In the genomic region with DNA sequence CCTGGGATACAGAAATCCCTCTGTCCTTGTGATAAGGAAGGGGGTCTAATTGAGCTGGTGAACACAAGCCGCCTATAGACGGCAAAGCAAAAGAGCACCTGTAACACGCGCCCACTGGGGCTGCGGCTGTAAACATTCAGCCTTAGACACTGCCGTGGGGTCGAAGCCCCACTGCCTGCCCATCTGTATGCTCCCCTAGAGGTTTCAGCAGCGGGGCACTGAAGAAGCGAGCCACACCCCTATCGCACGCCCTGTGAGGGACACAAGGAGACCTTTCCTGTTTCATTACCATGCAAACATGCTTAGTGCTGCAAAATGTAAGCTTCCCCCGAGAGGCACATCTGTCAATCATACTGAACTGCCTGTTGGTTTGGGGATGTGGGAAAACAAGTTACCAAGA, we compare ENCODE assay signal across 12 cellular contexts.
A peak's percentile ranks its signal among the peaks of the same experiment; 100 is the strongest.
DNase-seq lines count a peak whose midpoint lies in the region; ATAC-seq and TF ChIP-seq lines count a peak whose summit lies in the region.
"Had no signal": no experiment of that assay in that cellular context is flagged by ENCODE, and none has a peak within 500 bp of the region (broad histone marks: within the 10 kb centered on the region; RNA-seq: fewer than 3 reads in every experiment).

No MANE protein-coding gene starts in this region.

- H3K9me3 Mint-ChIP-seq in activated CD4-positive, alpha-beta T cell treated with anti-CD3 and anti-CD28 coated beads for 36 hours (ENCODE audit: low read depth) = peaks cover 6% of the 10 kb centered on the region
- H3K9me3 Mint-ChIP-seq in WTC11 (peaks cover 11% of the 10 kb centered on the region), endodermal cell (peaks cover 2% of the 10 kb centered on the region)

- no peak overlapping the region for H3K4me2 ChIP-seq in mesenchymal stem cell (ENCODE audit: low read length, poor library complexity, severe bottlenecking)

- H2BK5ac ChIP-seq in mesenchymal stem cell (ENCODE audit: low read depth, low read length, poor library complexity, severe bottlenecking) = no peak overlapping the region

- peak overlapping the region; percentile 12 for H2BK15ac ChIP-seq in mesenchymal stem cell (ENCODE audit: low read depth, poor library complexity, severe bottlenecking)

- peak overlapping the region; percentile 4 to 49 for H2BK12ac ChIP-seq in mesenchymal stem cell (ENCODE audit: low read length in 2 of 2)

- no peak overlapping the region for H4K91ac ChIP-seq in mesenchymal stem cell (ENCODE audit: low read length)

- H3K27ac Mint-ChIP-seq in activated CD4-positive, alpha-beta T cell treated with anti-CD3 and anti-CD28 coated beads for 36 hours = peak overlapping the region; percentile 70
- H3K27ac Mint-ChIP-seq in WTC11 (no peak overlapping the region), endodermal cell (no peak overlapping the region)

- H3K4me3 ChIP-seq in AG04450 (ENCODE audit: low read depth, low read length) = no peak overlapping the region
- H3K4me3 ChIP-seq in mesenchymal stem cell (ENCODE audit: insufficient read depth in 1 of 2, low read depth in 1 of 2, low read length in 2 of 2) = peak overlapping the region in 1 of 2 experiments; percentile 31
- no peak overlapping the region for H3K4me3 ChIP-seq in endodermal cell (ENCODE audit: low read length)
- H3K4me3 ChIP-seq: SK-N-MC had no signal

- H3K23ac ChIP-seq in mesenchymal stem cell (ENCODE audit: low read length in 2 of 2) = no peak overlapping the region

- H2AFZ ChIP-seq in mesenchymal stem cell (ENCODE audit: low read depth, low read length) = no peak overlapping the region

- H3K27me3 ChIP-seq in AG04450 (ENCODE audit: control insufficient read depth, insufficient read depth, low read length) (no peaks in the 10 kb centered on the region), mesenchymal stem cell (ENCODE audit: control insufficient read depth in 1 of 2, insufficient read depth in 1 of 2, low read length in 2 of 2) (no peaks in the 10 kb centered on the region), endodermal cell (ENCODE audit: control insufficient read depth, insufficient read depth, low read length, poor library complexity, severe bottlenecking) (no peaks in the 10 kb centered on the region)

- H3K9ac ChIP-seq in mesenchymal stem cell (ENCODE audit: low read length) = peak overlapping the region; percentile 47
- H3K9ac ChIP-seq in endodermal cell (ENCODE audit: extremely low read depth, low read length, poor library complexity, severe bottlenecking) = no peak overlapping the region

- peaks cover 30% of the 10 kb centered on the region for H3K27me3 Mint-ChIP-seq in activated CD4-positive, alpha-beta T cell treated with anti-CD3 and anti-CD28 coated beads for 36 hours
- H3K27me3 Mint-ChIP-seq in WTC11 (ENCODE audit: low read depth) (no peaks in the 10 kb centered on the region), endodermal cell (ENCODE audit: insufficient read depth) (no peaks in the 10 kb centered on the region)

- H3K36me3 ChIP-seq in mesenchymal stem cell (ENCODE audit: control insufficient read depth in 1 of 2, insufficient read depth in 2 of 2, low read depth in 1 of 2, low read length in 2 of 2) (peaks cover 39 to 97% of the 10 kb centered on the region in 2 experiments), endodermal cell (ENCODE audit: control insufficient read depth, insufficient read depth, low read length) (peaks cover 86% of the 10 kb centered on the region)

- H3K79me1 ChIP-seq in mesenchymal stem cell (replicated peaks; ENCODE audit: low read length, poor library complexity, severe bottlenecking) = peaks cover 7% of the 10 kb centered on the region

- H2BK120ac ChIP-seq in mesenchymal stem cell (ENCODE audit: low read depth, low read length) = no peak overlapping the region

- POLR2A ChIA-PET in activated CD4-positive, alpha-beta T cell treated with anti-CD3 and anti-CD28 coated beads for 36 hours (lab: Charles Lee) = no interaction called here
- POLR2A ChIA-PET in AG04450 (lab: Yijun Ruan, JAX) = interaction anchor here (1.6 kb wide), 1 partner anchor 11 kb away, joined by 5 read pairs; no protein-coding TSS in a partner anchor
- POLR2A ChIA-PET in WTC11 (lab: Charles Lee) = no interaction called here

- peaks cover 59% of the 10 kb centered on the region for H3K4me1 Mint-ChIP-seq in activated CD4-positive, alpha-beta T cell treated with anti-CD3 and anti-CD28 coated beads for 36 hours
- peaks cover 23% of the 10 kb centered on the region for H3K4me1 Mint-ChIP-seq in WTC11
- peaks cover 25% of the 10 kb centered on the region for H3K4me1 Mint-ChIP-seq in endodermal cell

- no peak overlapping the region for H4K8ac ChIP-seq in mesenchymal stem cell (ENCODE audit: low read length)

- CTCF ChIA-PET in activated CD4-positive, alpha-beta T cell treated with anti-CD3 and anti-CD28 coated beads for 36 hours (lab: Charles Lee) = interaction anchor here (0.6 kb wide), 3 partner anchors 109 to 1952 kb away, joined by 3 to 5 read pairs (median 3); no protein-coding TSS in a partner anchor
- CTCF ChIA-PET in AG04450 (lab: Charles Lee) (interaction anchor here (1.5 kb wide), 1 partner anchor 21 kb away, joined by 4 read pairs; no protein-coding TSS in a partner anchor), WTC11 (lab: Charles Lee) (no interaction called here)

- H3K36me3 Mint-ChIP-seq in activated CD4-positive, alpha-beta T cell treated with anti-CD3 and anti-CD28 coated beads for 36 hours (ENCODE audit: low read depth) = peaks cover 6% of the 10 kb centered on the region
- no peaks in the 10 kb centered on the region for H3K36me3 Mint-ChIP-seq in WTC11
- peaks cover 60% of the 10 kb centered on the region for H3K36me3 Mint-ChIP-seq in endodermal cell (ENCODE audit: low read depth)

- H3K4me3 Mint-ChIP-seq in activated CD4-positive, alpha-beta T cell treated with anti-CD3 and anti-CD28 coated beads for 36 hours = peak overlapping the region; percentile 24
- H3K4me3 Mint-ChIP-seq in WTC11 (no peak overlapping the region), endodermal cell (no peak overlapping the region)

- H3K18ac ChIP-seq in mesenchymal stem cell (ENCODE audit: low read depth in 1 of 2, low read length in 2 of 2) = peak overlapping the region in 1 of 2 experiments; percentile 76

- 93% methylated on average over 12 of the region's 12 CpGs for whole genome bisulfite sequencing in mesenchymal stem cell
- WGBS in endodermal cell (ENCODE audit: insufficient coverage in 1 of 2, insufficient read length in 1 of 2), 2 experiments = 97 to 98% methylated on average over 6 to 12 of the region's 12 CpGs

- no peak for ATAC-seq in activated CD4-positive, alpha-beta T cell treated with anti-CD3 and anti-CD28 coated beads for 36 hours
- ATAC-seq in SK-N-SH treated with all-trans-retinoic acid at 6 μM for 48 hours (no peak; the same call in 2 of the 3 replicates), WTC11 (no peak), GM21619 (IDR thresholded peaks at IDR 0.05; ENCODE audit: unreplicated experiment) (no peak)

- no peak overlapping the region for H3K14ac ChIP-seq in mesenchymal stem cell (ENCODE audit: low read length in 2 of 2)

- H3K4me1 ChIP-seq in mesenchymal stem cell (ENCODE audit: control insufficient read depth, insufficient read depth, low read depth, low read length) = peaks cover 16% of the 10 kb centered on the region
- H3K4me1 ChIP-seq in endodermal cell (ENCODE audit: control insufficient read depth, insufficient read depth, low read length) = no peaks in the 10 kb centered on the region

- peak overlapping the region; percentile 72 for H2AK5ac ChIP-seq in mesenchymal stem cell (ENCODE audit: low read length, severe bottlenecking)

- H3K27ac ChIP-seq in AG04450 (ENCODE audit: low read depth, low read length) = peak overlapping the region; percentile 49
- peak overlapping the region; percentile 64 for H3K27ac ChIP-seq in mesenchymal stem cell (ENCODE audit: low read length, poor library complexity, severe bottlenecking)
- H3K27ac ChIP-seq in endodermal cell (ENCODE audit: low read depth, low read length) = no peak overlapping the region
- H3K27ac ChIP-seq: SK-N-MC had no signal

- peak; percentile 32 for DNase-seq in activated CD4-positive, alpha-beta T cell treated with anti-CD3 and anti-CD28 coated beads for 36 hours
- no peak for DNase-seq in activated CD4-positive, alpha-beta T cell treated with anti-CD3 and anti-CD28 coated beads, Interleukin-2, amount 50 U/mL, for 4 hours
- DNase-seq in AG04450 (ENCODE audit: low read depth, low spot score) (no peak), mesenchymal stem cell (no peak), WTC11 (ENCODE audit: low spot score) (no peak), endodermal cell (no peak)
- DNase-seq: glutamatergic neuron, NCI-H1436, NCI-H345 had no signal

- TF ChIP-seq CTCF in AG04450 (IDR thresholded peaks at IDR 0.05; ENCODE audit: low read depth, low read length) = no peak
- no peak for TF ChIP-seq CTCF in WTC11 (IDR thresholded peaks at IDR 0.05)
- TF ChIP-seq CTCF in endodermal cell (conservative IDR thresholded peaks at IDR 0.05) = no peak

- intact Hi-C loops in activated CD4-positive, alpha-beta T cell treated with anti-CD3 and anti-CD28 coated beads for 36 hours (cut with DNase I, micrococcal nuclease) = loop anchor here (1.0 to 5.0 kb wide), 7 partner anchors 112 to 1010 kb away; partner anchors contain the start of gene ITGB1 (in 1 of the 2)

- no peaks in the 10 kb centered on the region for H3K9me3 ChIP-seq in AG04450 (ENCODE audit: control insufficient read depth, insufficient read depth, low read length)
- no peaks in the 10 kb centered on the region for H3K9me3 ChIP-seq in mesenchymal stem cell (ENCODE audit: control insufficient read depth, low read length)
- no peaks in the 10 kb centered on the region for H3K9me3 ChIP-seq in endodermal cell (ENCODE audit: control insufficient read depth, low read length)

- H3K4ac ChIP-seq in mesenchymal stem cell (ENCODE audit: low read depth in 1 of 2, low read length in 2 of 2) = no peak overlapping the region

TF ChIP-seq in SK-N-SH treated with all-trans-retinoic acid at 6 μM for 48 hours, 23 proteins besides CTCF, POLR2A, EP300 and RAD21:
- TF ChIP-seq ESRRG (CRISPR knock-in tag; IDR thresholded peaks at IDR 0.05) (no peak), ZFP3 (CRISPR knock-in tag; IDR thresholded peaks at IDR 0.05) (0 out of 2 replicates have a peak, but pooled peaks have one; percentile 57)
TF ChIP-seq in SK-N-SH treated with all-trans-retinoic acid at 6 μM for 48 hours: peak in this region for 1.
